15 cellular contexts compared by ENCODE assay signal in the genomic region with DNA sequence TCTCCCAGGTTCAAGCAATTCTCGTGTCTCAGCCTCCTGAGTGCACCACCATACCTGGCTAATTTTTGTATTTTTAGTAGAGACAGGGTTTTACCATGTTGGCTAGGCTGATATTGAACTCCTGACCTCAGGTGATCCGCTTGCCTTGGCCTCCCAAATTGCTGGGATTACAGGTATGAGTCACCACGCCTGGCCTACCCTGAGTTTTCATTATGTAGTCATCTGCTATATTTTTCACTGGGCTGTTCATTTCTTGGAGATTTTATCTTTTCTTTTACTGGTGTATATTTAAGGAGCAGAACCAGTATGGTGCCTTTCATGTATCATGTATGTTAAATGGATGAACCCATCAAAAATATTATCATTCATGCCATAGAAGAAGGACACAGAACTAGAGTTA.
DNase-seq lines count a peak whose midpoint lies in the region; ATAC-seq, FAIRE-seq and TF ChIP-seq lines count a peak whose summit lies in the region.
"Had no signal": no experiment of that assay in that cellular context is flagged by ENCODE, and none has a peak within 500 bp of the region (broad histone marks: within the 10 kb centered on the region; RNA-seq: fewer than 3 reads in every experiment).

No MANE protein-coding gene starts in this region.

- H3K4me1 ChIP-seq in SK-N-SH (ENCODE audit: control insufficient read depth in 1 of 2, insufficient read depth in 2 of 2, low read depth in 1 of 2, low read length in 1 of 2) (peaks cover 0 to 11% of the 10 kb centered on the region in 2 experiments; a peak in 1 of 4 replicates), foreskin keratinocyte (peaks cover 31% of the 10 kb centered on the region), smooth muscle cell (ENCODE audit: low read depth) (peaks cover 4% of the 10 kb centered on the region), MM.1S (ENCODE audit: low read length) (no peaks in the 10 kb centered on the region)
- H3K4me1 ChIP-seq: BLaER1 treated with 17β-estradiol and CSF1 and Interleukin-3, amounts not matched to agents 10 nM and 100 nM had no signal

- CTCF ChIA-PET in SK-N-SH (lab: Yijun Ruan, JAX): no interaction called here

- H3F3A ChIP-seq in SK-N-SH (replicated peaks; ENCODE audit: insufficient read depth): peaks cover 22% of the 10 kb centered on the region
- peaks cover 15% of the 10 kb centered on the region for H3F3A ChIP-seq in smooth muscle cell (ENCODE audit: low read depth)
- H3F3A ChIP-seq in MM.1S (ENCODE audit: insufficient read depth, low read length): no peaks in the 10 kb centered on the region

- no peak for FAIRE-seq in GM12892 (lab: Jason Lieb, UNC)
- FAIRE-seq: GM12891 had no signal

- no peak overlapping the region for H3K9ac ChIP-seq in SK-N-SH
- no peak overlapping the region for H3K9ac ChIP-seq in smooth muscle cell (ENCODE audit: low read depth)
- no peak overlapping the region for H3K9ac ChIP-seq in MM.1S (ENCODE audit: low read length)
- H3K9ac ChIP-seq: BLaER1 treated with 17β-estradiol and CSF1 and Interleukin-3, amounts not matched to agents 10 nM and 100 nM had no signal

- TF ChIP-seq CTCF in SK-N-SH (IDR thresholded peaks at IDR 0.05): no peak
- no peak for TF ChIP-seq CTCF in foreskin keratinocyte (conservative IDR thresholded peaks at IDR 0.05)
- TF ChIP-seq CTCF in smooth muscle cell (IDR thresholded peaks at IDR 0.05; ENCODE audit: borderline replicate concordance, insufficient read depth, poor library complexity, severe bottlenecking): no peak
- no peak for TF ChIP-seq CTCF in MM.1S (IDR thresholded peaks at IDR 0.05; ENCODE audit: low read length)

- no peak overlapping the region for H3K27ac ChIP-seq in SK-N-SH (ENCODE audit: low read depth in 2 of 2, low read length in 1 of 2)
- peak overlapping the region; percentile 38 for H3K27ac ChIP-seq in foreskin keratinocyte
- H3K27ac ChIP-seq in smooth muscle cell (ENCODE audit: low read depth): peak overlapping the region; percentile 89
- H3K27ac ChIP-seq in MM.1S (ENCODE audit: low read length): no peak overlapping the region
- H3K27ac ChIP-seq: BLaER1 treated with 17β-estradiol and CSF1 and Interleukin-3, amounts not matched to agents 10 nM and 100 nM had no signal

- H3K4me2 ChIP-seq in SK-N-SH (no peak overlapping the region), smooth muscle cell (no peak overlapping the region), MM.1S (ENCODE audit: low read depth, low read length) (no peak overlapping the region)
- H3K4me2 ChIP-seq: BLaER1 treated with 17β-estradiol and CSF1 and Interleukin-3, amounts not matched to agents 10 nM and 100 nM had no signal

- no peak overlapping the region for H2AFZ ChIP-seq in SK-N-SH (ENCODE audit: low read depth)
- no peak overlapping the region for H2AFZ ChIP-seq in smooth muscle cell (ENCODE audit: low read depth)
- no peak overlapping the region for H2AFZ ChIP-seq in MM.1S (ENCODE audit: low read length)

- H3K79me2 ChIP-seq in SK-N-SH (ENCODE audit: insufficient read depth) (no peaks in the 10 kb centered on the region), smooth muscle cell (ENCODE audit: low read depth) (no peaks in the 10 kb centered on the region), MM.1S (ENCODE audit: low read length) (no peaks in the 10 kb centered on the region)

- H3K4me3 ChIP-seq in SK-N-SH (ENCODE audit: low read depth in 2 of 2, low read length in 1 of 2) (no peak overlapping the region), smooth muscle cell (no peak overlapping the region), MM.1S (ENCODE audit: low read length) (no peak overlapping the region)
- H3K4me3 ChIP-seq: BLaER1 treated with 17β-estradiol and CSF1 and Interleukin-3, amounts not matched to agents 10 nM and 100 nM had no signal

- ATAC-seq in SK-N-SH treated with all-trans-retinoic acid at 6 μM for 48 hours (no peak), foreskin keratinocyte (no peak), GM21717 (IDR thresholded peaks at IDR 0.05; ENCODE audit: unreplicated experiment) (no peak)

- no peak for TF ChIP-seq POLR2A in GM12892 (IDR thresholded peaks at IDR 0.05; ENCODE audit: low read depth, low read length)

- TF ChIP-seq RAD21 in SK-N-SH (IDR thresholded peaks at IDR 0.05; ENCODE audit: low read length): no peak

- POLR2A ChIA-PET in SK-N-SH (lab: Yijun Ruan, JAX): no interaction called here

- H3K9me2 ChIP-seq in SK-N-SH (no peaks in the 10 kb centered on the region), MM.1S (replicated peaks; ENCODE audit: insufficient read depth, low read length) (no peaks in the 10 kb centered on the region)

- WGBS in SK-N-SH (ENCODE audit: low lambda C conversion rate): 81% methylated on average over 3 of the region's 3 CpGs
- WGBS in smooth muscle cell (ENCODE audit: low lambda C conversion rate): 82% methylated on average over 3 of the region's 3 CpGs

- H3K36me3 ChIP-seq in SK-N-SH (replicated peaks in 1 of 2; ENCODE audit: control insufficient read depth in 1 of 2, insufficient read depth in 2 of 2, low read length in 1 of 2) (no peaks in the 10 kb centered on the region), smooth muscle cell (ENCODE audit: low read depth) (no peaks in the 10 kb centered on the region), MM.1S (replicated peaks; ENCODE audit: insufficient read depth, low read length) (no peaks in the 10 kb centered on the region)
- H3K36me3 ChIP-seq: BLaER1 treated with 17β-estradiol and CSF1 and Interleukin-3, amounts not matched to agents 10 nM and 100 nM had no signal

- H3K9me3 ChIP-seq in SK-N-SH (no peaks in the 10 kb centered on the region), smooth muscle cell (replicated peaks; ENCODE audit: low read depth) (no peaks in the 10 kb centered on the region), MM.1S (replicated peaks; ENCODE audit: insufficient read depth, low read length) (no peaks in the 10 kb centered on the region)

- DNase-seq in SK-N-SH (no peak), M059J (ENCODE audit: low read depth) (peak; percentile 68), foreskin keratinocyte (peak in 1 of 2 donors; percentile 37), smooth muscle cell (lab: John Stamatoyannopoulos, UW; ENCODE audit: unreplicated experiment) (no peak), GM12892 (ENCODE audit: insufficient read length) (no peak), MM.1S (no peak)
- DNase-seq: 8988T; ACHN; CD4-positive, CD25-positive, alpha-beta regulatory T cell; GOT3; H9 had no signal

- no peaks in the 10 kb centered on the region for H3K27me3 ChIP-seq in SK-N-SH (ENCODE audit: insufficient read depth)
- H3K27me3 ChIP-seq in foreskin keratinocyte: no peaks in the 10 kb centered on the region
- H3K27me3 ChIP-seq in smooth muscle cell (ENCODE audit: low read depth): no peaks in the 10 kb centered on the region
- H3K27me3 ChIP-seq in MM.1S (replicated peaks; ENCODE audit: insufficient read depth, low read length): no peaks in the 10 kb centered on the region
- H3K27me3 ChIP-seq: BLaER1 treated with 17β-estradiol and CSF1 and Interleukin-3, amounts not matched to agents 10 nM and 100 nM had no signal

- no peak for TF ChIP-seq EP300 in SK-N-SH (IDR thresholded peaks at IDR 0.05; ENCODE audit: borderline replicate concordance in 1 of 2, low read depth in 1 of 2, low read length in 1 of 2)

- H4K20me1 ChIP-seq in SK-N-SH (ENCODE audit: insufficient read depth) (no peaks in the 10 kb centered on the region), smooth muscle cell (ENCODE audit: low read depth) (no peaks in the 10 kb centered on the region), MM.1S (ENCODE audit: insufficient read depth, low read length) (no peaks in the 10 kb centered on the region)
- H4K20me1 ChIP-seq: BLaER1 treated with 17β-estradiol and CSF1 and Interleukin-3, amounts not matched to agents 10 nM and 100 nM had no signal

TF ChIP-seq in SK-N-SH, 30 proteins besides CTCF, POLR2A, EP300 and RAD21:
- TF ChIP-seq POLR2AphosphoS5 (IDR thresholded peaks at IDR 0.05; ENCODE audit: low read depth, low read length): no peak
- 0 out of 2 replicates have a peak, but pooled peaks have one; percentile 4 for TF ChIP-seq JUND (IDR thresholded peaks at IDR 0.05)

TF ChIP-seq in SK-N-SH treated with all-trans-retinoic acid at 6 μM for 48 hours, 23 proteins besides CTCF, POLR2A, EP300 and RAD21 (continues in another document):
- TF ChIP-seq SNAI2 (CRISPR knock-in tag; IDR thresholded peaks at IDR 0.05) (no peak), ZFP3 (CRISPR knock-in tag; IDR thresholded peaks at IDR 0.05) (no peak), TCF4 (CRISPR knock-in tag; IDR thresholded peaks at IDR 0.05; ENCODE audit: borderline replicate concordance) (no peak), RARB (CRISPR knock-in tag; IDR thresholded peaks at IDR 0.05) (no peak), ZNF70 (CRISPR knock-in tag; IDR thresholded peaks at IDR 0.05) (no peak), CSDC2 (CRISPR knock-in tag; IDR thresholded peaks at IDR 0.05) (no peak), ESRRG (CRISPR knock-in tag; IDR thresholded peaks at IDR 0.05) (no peak), ARNTL (CRISPR knock-in tag; IDR thresholded peaks at IDR 0.05; ENCODE audit: borderline replicate concordance, low read depth) (no peak), ZNF565 (CRISPR knock-in tag; conservative IDR thresholded peaks at IDR 0.05; ENCODE audit: low read depth) (no peak)
- TF ChIP-seq, protein P1, sequence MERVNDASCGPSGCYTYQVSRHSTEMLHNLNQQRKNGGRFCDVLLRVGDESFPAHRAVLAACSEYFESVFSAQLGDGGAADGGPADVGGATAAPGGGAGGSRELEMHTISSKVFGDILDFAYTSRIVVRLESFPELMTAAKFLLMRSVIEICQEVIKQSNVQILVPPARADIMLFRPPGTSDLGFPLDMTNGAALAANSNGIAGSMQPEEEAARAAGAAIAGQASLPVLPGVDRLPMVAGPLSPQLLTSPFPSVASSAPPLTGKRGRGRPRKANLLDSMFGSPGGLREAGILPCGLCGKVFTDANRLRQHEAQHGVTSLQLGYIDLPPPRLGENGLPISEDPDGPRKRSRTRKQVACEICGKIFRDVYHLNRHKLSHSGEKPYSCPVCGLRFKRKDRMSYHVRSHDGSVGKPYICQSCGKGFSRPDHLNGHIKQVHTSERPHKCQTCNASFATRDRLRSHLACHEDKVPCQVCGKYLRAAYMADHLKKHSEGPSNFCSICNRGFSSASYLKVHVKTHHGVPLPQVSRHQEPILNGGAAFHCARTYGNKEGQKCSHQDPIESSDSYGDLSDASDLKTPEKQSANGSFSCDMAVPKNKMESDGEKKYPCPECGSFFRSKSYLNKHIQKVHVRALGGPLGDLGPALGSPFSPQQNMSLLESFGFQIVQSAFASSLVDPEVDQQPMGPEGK (CRISPR knock-in tag; IDR thresholded peaks at IDR 0.05; ENCODE audit: borderline replicate concordance): no peak

Comparison
In these comparisons a context has a peak if more than half of its experiments do, and no peak if none do; other contexts are left out.
1. H3K27ac ChIP-seq: peak in foreskin keratinocyte (single experiment) and smooth muscle cell (single experiment); none in SK-N-SH (0 of 2) and MM.1S (single experiment).